ENCODE assay signal across 16 cellular contexts in the genomic region with DNA sequence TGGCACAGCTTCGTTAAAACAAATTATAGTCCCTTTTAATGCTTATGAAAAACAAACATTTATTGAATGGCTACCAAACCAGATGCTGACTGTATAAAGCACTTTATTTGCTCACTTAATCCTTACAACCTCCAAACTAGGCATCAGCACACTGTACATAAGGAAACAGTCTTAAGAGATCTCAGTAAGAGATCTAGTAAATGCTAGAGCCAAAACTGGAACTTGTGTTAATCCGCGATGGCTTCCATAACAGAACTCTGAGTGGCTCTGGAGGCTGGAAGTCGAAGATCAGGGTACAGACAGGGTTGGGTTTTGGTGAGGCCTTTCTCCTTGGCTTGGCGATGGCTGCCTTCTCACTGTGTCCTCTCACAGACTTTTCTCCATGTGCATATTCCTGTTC. TPM values are rescaled to one million over a fixed set of nuclear protein-coding genes. Genes with fewer than 3 reads are reported as not detected.
DNase-seq lines count a peak whose midpoint lies in the region; ATAC-seq and TF ChIP-seq lines count a peak whose summit lies in the region.
"Had no signal": no experiment of that assay in that cellular context is flagged by ENCODE, and none has a peak within 500 bp of the region (broad histone marks: within the 10 kb centered on the region; RNA-seq: fewer than 3 reads in every experiment).

No MANE protein-coding gene starts in this region.

- no TSS peak for BruUV-seq in Calu3 (replicated peaks; lab: Mats Ljungman, UMichigan)

- H3K27ac Mint-ChIP-seq in Calu3 (ENCODE audit: unreplicated experiment) (peak overlapping the region; percentile 5), nephron progenitor cell (peak overlapping the region; percentile 64)

- ATAC-seq in HG02981 (IDR thresholded peaks at IDR 0.05; ENCODE audit: unreplicated experiment), result no peak
- ATAC-seq: Panc1 had no signal

- H3K27ac ChIP-seq in colonic mucosa, result peak overlapping the region; percentile 48

- peaks cover 46% of the 10 kb centered on the region for H3K4me1 Mint-ChIP-seq in Calu3 (ENCODE audit: low read depth, unreplicated experiment)
- H3K4me1 Mint-ChIP-seq in nephron progenitor cell, result peaks cover 14% of the 10 kb centered on the region

- TF ChIP-seq CTCF in Calu3 (IDR thresholded peaks at IDR 0.05; ENCODE audit: unreplicated experiment) (no peak), colonic mucosa (IDR thresholded peaks at IDR 0.05) (no peak), nephron progenitor cell (IDR thresholded peaks at IDR 0.05) (no peak)

- intact Hi-C loops in Calu3 (cut with micrococcal nuclease; ENCODE audit: unreplicated experiment), result no loop called here
- intact Hi-C loops in colonic mucosa (cut with DNase I), result no loop called here

- no peaks in the 10 kb centered on the region for H3K27me3 ChIP-seq in colonic mucosa

- CTCF ChIA-PET in Calu3 (lab: Charles Lee), result no interaction called here

- H3K36me3 Mint-ChIP-seq in Calu3 (ENCODE audit: insufficient read depth, unreplicated experiment) (peaks cover 10% of the 10 kb centered on the region), nephron progenitor cell (ENCODE audit: low read depth) (peaks cover 14% of the 10 kb centered on the region)

- H3K27me3 Mint-ChIP-seq in Calu3 (ENCODE audit: unreplicated experiment) (no peaks in the 10 kb centered on the region), nephron progenitor cell (ENCODE audit: low read depth, poor library complexity) (no peaks in the 10 kb centered on the region)
- H3K27me3 Mint-ChIP-seq: CD4-positive, CD25-positive, alpha-beta regulatory T cell had no signal

- H3K9me3 Mint-ChIP-seq in Calu3 (ENCODE audit: low read depth, unreplicated experiment), result no peaks in the 10 kb centered on the region
- no peaks in the 10 kb centered on the region for H3K9me3 Mint-ChIP-seq in nephron progenitor cell
- H3K9me3 Mint-ChIP-seq: CD4-positive, CD25-positive, alpha-beta regulatory T cell had no signal

- peak overlapping the region in 1 of 2 donors; percentile 70 for H3K9ac ChIP-seq in colonic mucosa (ENCODE audit: low read depth in 2 of 2, low read length in 2 of 2)

- no peak for DNase-seq in Calu3
- peak; percentile 60 for DNase-seq in NCI-H82 treated with DMSO at 0.1 percent for 48 hours (lab: John Stamatoyannopoulos, UW; ENCODE audit: unreplicated experiment)
- DNase-seq in colonic mucosa, result no peak
- no peak for DNase-seq in nephron progenitor cell
- no peak for DNase-seq in NOMO-1 treated with DMSO at 0.1 percent for 48 hours (lab: John Stamatoyannopoulos, UW; ENCODE audit: unreplicated experiment)
- DNase-seq in NCI-H2107 (lab: John Stamatoyannopoulos, UW), result no peak
- DNase-seq: CD4-positive, CD25-positive, alpha-beta regulatory T cell; DMS79; GOT3; IMR-90; NCI-H146; NCI-H345; NCI-H526 treated with DMSO at 0.1 percent for 48 hours; Right ventricle myocardium superior had no signal

- H3K9me3 ChIP-seq in colonic mucosa, result no peaks in the 10 kb centered on the region

- no peaks in the 10 kb centered on the region for H3K36me3 ChIP-seq in colonic mucosa

- no peak overlapping the region for H3K4me3 ChIP-seq in colonic mucosa

- H3K4me3 Mint-ChIP-seq in Calu3 (ENCODE audit: low read depth, unreplicated experiment), result no peak overlapping the region
- H3K4me3 Mint-ChIP-seq in nephron progenitor cell, result no peak overlapping the region
- H3K4me3 Mint-ChIP-seq: CD4-positive, CD25-positive, alpha-beta regulatory T cell had no signal

- H3K4me1 ChIP-seq in colonic mucosa, result peaks cover 12% of the 10 kb centered on the region

RNA-seq across cellular contexts. Expression of a gene that starts 27.0 kb away (rescaled TPM):
- total RNA-seq in Calu3 (2022) (44.4 and 45.0 TPM in 2 replicates), colonic mucosa (10 to 100 TPM; 68.5 to 82.0 TPM)
